Comparison of ENCODE assay signal across 32 cellular contexts in genomic region chr16:55379876-55380390, GRCh38. TPM values are rescaled to one million over a fixed set of nuclear protein-coding genes. Genes with fewer than 3 reads are reported as not detected.
"Had no signal": no experiment of that assay in that cellular context is flagged by ENCODE, and none has a peak within 500 bp of the region (broad histone marks: within the 10 kb centered on the region; RNA-seq: fewer than 3 reads in every experiment).

No MANE protein-coding gene starts in this region.

- H3K9me3 ChIP-seq: gastroesophageal sphincter, sigmoid colon, thyroid gland, upper lobe of left lung, vagina had no signal

- H3K4me3 ChIP-seq: gastroesophageal sphincter, sigmoid colon, smooth muscle cell, thyroid gland, upper lobe of left lung, vagina had no signal

- H3K27me3 ChIP-seq: brain microvascular endothelial cell, thyroid gland, upper lobe of left lung, vagina had no signal

- H3K36me3 ChIP-seq: brain microvascular endothelial cell, gastroesophageal sphincter, sigmoid colon, thyroid gland, upper lobe of left lung, vagina had no signal

- H3K4me1 ChIP-seq: gastroesophageal sphincter, sigmoid colon, upper lobe of left lung, vagina had no signal

- DNase-seq: activated CD4-positive, alpha-beta memory T cell treated with anti-CD3 and anti-CD28 coated beads, Interleukin-2, amount 10 ng/mL, durations not matched to agents 7 days and 5 days; activated CD4-positive, alpha-beta T cell treated with anti-CD3 and anti-CD28 coated beads for 1 hour; activated CD4-positive, alpha-beta T cell treated with anti-CD3 and anti-CD28 coated beads, Interleukin-2, amount 10 ng/mL, durations not matched to agents 7 days and 5 days; activated CD8-positive, alpha-beta memory T cell treated with anti-CD3 and anti-CD28 coated beads, Interleukin-2, amount 50 U/mL, for 48 hours; activated gamma-delta T cell treated with Interleukin-2 at 50 U/mL for 16 hours; activated naive CD4-positive, alpha-beta T cell treated with anti-CD3 and anti-CD28 coated beads, Interleukin-2, amount 50 U/mL, for 16 hours; activated T-cell treated with anti-CD3 and anti-CD28 coated beads, Interleukin-2, amount 50 U/mL, for 24 hours; amniotic stem cell; brain microvascular endothelial cell; caudate nucleus; cortex of kidney; effector memory CD8-positive, alpha-beta T cell; erythroblast; midbrain; naive thymus-derived CD4-positive, alpha-beta T cell; sigmoid colon; stimulated activated CD4-positive, alpha-beta T cell treated with anti-CD3 and anti-CD28 coated beads, Interleukin-1b, Interleukin-23, amount 100 ng/mL, for 48 hours; stimulated activated CD4-positive, alpha-beta T cell treated with anti-CD3 and anti-CD28 coated beads, Interleukin-4, amount 100 ng/mL, for 4 hours; stimulated activated CD8-positive, alpha-beta memory T cell treated with anti-CD3 and anti-CD28 coated beads, Interleukin-4, amount 100 ng/mL, for 48 hours; stimulated activated naive CD8-positive, alpha-beta T cell treated with anti-CD3 and anti-CD28 coated beads, Interleukin-15, amount 100 ng/mL, for 72 hours; substantia nigra; T-helper 17 cell; T1000; thyroid gland; upper lobe of left lung had no signal

- ATAC-seq: effector memory CD8-positive, alpha-beta T cell; gastroesophageal sphincter; naive thymus-derived CD4-positive, alpha-beta T cell; stimulated activated memory B cell treated with anti-CD40 and anti-IgM and Interleukin-4, amounts not matched to agents 10 μg/mL and 1 μg/mL and 100 μg/mL, for 72 hours; stimulated activated naive CD8-positive, alpha-beta T cell treated with anti-CD3 and anti-CD28 coated beads, Interleukin-15, amount 100 ng/mL, for 72 hours; T-helper 17 cell; WTC11 had no signal

- H3K27ac ChIP-seq: brain microvascular endothelial cell, gastroesophageal sphincter, sigmoid colon, thyroid gland, upper lobe of left lung, vagina had no signal

RNA-seq across cellular contexts. Expression of gene IRX6, which starts 55.9 kb away (rescaled TPM):
- total RNA-seq: activated CD4-positive, alpha-beta memory T cell treated with anti-CD3 and anti-CD28 coated beads, Interleukin-2, amount 10 ng/mL, durations not matched to agents 7 days and 5 days; activated CD4-positive, alpha-beta T cell treated with anti-CD3 and anti-CD28 coated beads, Interleukin-2, amount 10 ng/mL, durations not matched to agents 7 days and 5 days; astrocyte; chondrocyte; naive thymus-derived CD4-positive, alpha-beta T cell; smooth muscle cell; T-helper 17 cell had no signal
- polyA plus RNA-seq: naive thymus-derived CD4-positive, alpha-beta T cell; smooth muscle cell had no signal
